1 cellular context compared by ENCODE assay signal in genomic region chr3:47380601-47381316, GRCh38.
TF ChIP-seq lines count a peak whose summit lies in the region.

PTPN23 (plus strand) TSS chr3:47381021; CDS start chr3:47381097, 76 bp downstream.

TF ChIP-seq in HepG2, 621 proteins besides CTCF, POLR2A, EP300 and RAD21 (continued from another document and continues in another):
- TF ChIP-seq ZNF574 (CRISPR knock-in tag; IDR thresholded peaks at IDR 0.05) (peak; percentile 89), ZNF777 (CRISPR knock-in tag; IDR thresholded peaks at IDR 0.05) (peak; percentile 61; the same call in 1 of the 2 replicates), NR2F1 (CRISPR knock-in tag; IDR thresholded peaks at IDR 0.05) (no peak; a peak in 1 of 4 replicates), FOXP1 (IDR thresholded peaks at IDR 0.05) (no peak), FOXP1 (CRISPR knock-in tag; IDR thresholded peaks at IDR 0.05) (no peak), ZBTB20 (CRISPR knock-in tag; IDR thresholded peaks at IDR 0.05; ENCODE audit: borderline replicate concordance, low read depth) (peak; percentile 35; the same call in 1 of the 2 replicates), ZNF776 (CRISPR knock-in tag; IDR thresholded peaks at IDR 0.05) (peak; percentile 12; the same call in 1 of the 2 replicates), IRX3 (CRISPR knock-in tag; IDR thresholded peaks at IDR 0.05; ENCODE audit: borderline replicate concordance, low read depth) (peak; percentile 11; the same call in 1 of the 2 replicates), ZNF160 (CRISPR knock-in tag; IDR thresholded peaks at IDR 0.05) (no peak; the same call in 1 of the 2 replicates), MED13 (CRISPR knock-in tag; IDR thresholded peaks at IDR 0.05) (0 out of 2 replicates have a peak, but pooled peaks have one; percentile 41), ZNF678 (CRISPR knock-in tag; IDR thresholded peaks at IDR 0.05) (peak; percentile 78; the same call in 1 of the 2 replicates), ZNF331 (CRISPR knock-in tag; IDR thresholded peaks at IDR 0.05) (peak; percentile 6; the same call in 1 of the 2 replicates), ZFP82 (CRISPR knock-in tag; IDR thresholded peaks at IDR 0.05; ENCODE audit: borderline replicate concordance) (0 out of 2 replicates have a peak, but pooled peaks have one; percentile 43), MIER2 (CRISPR knock-in tag; IDR thresholded peaks at IDR 0.05) (peak; percentile 26; the same call in 1 of the 2 replicates), DBP (CRISPR knock-in tag; IDR thresholded peaks at IDR 0.05; ENCODE audit: not compliant biosample characterization) (no peak), ZNF710 (CRISPR knock-in tag; IDR thresholded peaks at IDR 0.05; ENCODE audit: borderline replicate concordance) (peak; percentile 35; the same call in 1 of the 2 replicates), BHLHE40 (IDR thresholded peaks at IDR 0.05; ENCODE audit: low read length) (peak; percentile 92), SYNCRIP (IDR thresholded peaks at IDR 0.05; ENCODE audit: insufficient read depth, low read depth, low read length) (no peak), XBP1 (CRISPR knock-in tag; IDR thresholded peaks at IDR 0.05) (peak; percentile 95), SOX5 (CRISPR knock-in tag; IDR thresholded peaks at IDR 0.05; ENCODE audit: borderline replicate concordance) (peak; percentile 65), ZNF773 (CRISPR knock-in tag; IDR thresholded peaks at IDR 0.05; ENCODE audit: borderline replicate concordance) (no peak), TMF1 (CRISPR knock-in tag; IDR thresholded peaks at IDR 0.05; ENCODE audit: low read depth) (peak; percentile 67; the same call in 1 of the 2 replicates), PAF1 (CRISPR knock-in tag; IDR thresholded peaks at IDR 0.05) (no peak), ARNT2 (CRISPR knock-in tag; IDR thresholded peaks at IDR 0.05; ENCODE audit: low read depth) (0 out of 2 replicates have a peak, but pooled peaks have one; percentile 51), MED8 (CRISPR knock-in tag; IDR thresholded peaks at IDR 0.05; ENCODE audit: insufficient replicate concordance) (no peak), REXO4 (CRISPR knock-in tag; IDR thresholded peaks at IDR 0.05; ENCODE audit: borderline replicate concordance) (peak; percentile 89; the same call in 1 of the 2 replicates), HOMEZ (CRISPR knock-in tag; IDR thresholded peaks at IDR 0.05; ENCODE audit: low read depth) (peak; percentile 52; the same call in 1 of the 2 replicates), ZNF839 (CRISPR knock-in tag; IDR thresholded peaks at IDR 0.05; ENCODE audit: borderline replicate concordance) (no peak), NPAS2 (CRISPR knock-in tag; IDR thresholded peaks at IDR 0.05; ENCODE audit: borderline replicate concordance) (no peak), ARNTL (CRISPR knock-in tag; IDR thresholded peaks at IDR 0.05) (0 out of 2 replicates have a peak, but pooled peaks have one; percentile 71), SALL2 (CRISPR knock-in tag; IDR thresholded peaks at IDR 0.05) (peak; percentile 19; the same call in 1 of the 2 replicates), HDAC1 (CRISPR knock-in tag; IDR thresholded peaks at IDR 0.05) (peak; percentile 90), EHMT2 (IDR thresholded peaks at IDR 0.05; ENCODE audit: borderline replicate concordance, low read depth, low read length) (no peak), DZIP1 (CRISPR knock-in tag; IDR thresholded peaks at IDR 0.05) (peak; percentile 31; the same call in 1 of the 2 replicates), ZNF614 (CRISPR knock-in tag; IDR thresholded peaks at IDR 0.05; ENCODE audit: borderline replicate concordance) (no peak; the same call in 1 of the 2 replicates)
- TF ChIP-seq, protein P1, sequence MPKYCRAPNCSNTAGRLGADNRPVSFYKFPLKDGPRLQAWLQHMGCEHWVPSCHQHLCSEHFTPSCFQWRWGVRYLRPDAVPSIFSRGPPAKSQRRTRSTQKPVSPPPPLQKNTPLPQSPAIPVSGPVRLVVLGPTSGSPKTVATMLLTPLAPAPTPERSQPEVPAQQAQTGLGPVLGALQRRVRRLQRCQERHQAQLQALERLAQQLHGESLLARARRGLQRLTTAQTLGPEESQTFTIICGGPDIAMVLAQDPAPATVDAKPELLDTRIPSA (CRISPR knock-in tag; IDR thresholded peaks at IDR 0.05; ENCODE audit: borderline replicate concordance): peak; percentile 62
- TF ChIP-seq, protein P2, sequence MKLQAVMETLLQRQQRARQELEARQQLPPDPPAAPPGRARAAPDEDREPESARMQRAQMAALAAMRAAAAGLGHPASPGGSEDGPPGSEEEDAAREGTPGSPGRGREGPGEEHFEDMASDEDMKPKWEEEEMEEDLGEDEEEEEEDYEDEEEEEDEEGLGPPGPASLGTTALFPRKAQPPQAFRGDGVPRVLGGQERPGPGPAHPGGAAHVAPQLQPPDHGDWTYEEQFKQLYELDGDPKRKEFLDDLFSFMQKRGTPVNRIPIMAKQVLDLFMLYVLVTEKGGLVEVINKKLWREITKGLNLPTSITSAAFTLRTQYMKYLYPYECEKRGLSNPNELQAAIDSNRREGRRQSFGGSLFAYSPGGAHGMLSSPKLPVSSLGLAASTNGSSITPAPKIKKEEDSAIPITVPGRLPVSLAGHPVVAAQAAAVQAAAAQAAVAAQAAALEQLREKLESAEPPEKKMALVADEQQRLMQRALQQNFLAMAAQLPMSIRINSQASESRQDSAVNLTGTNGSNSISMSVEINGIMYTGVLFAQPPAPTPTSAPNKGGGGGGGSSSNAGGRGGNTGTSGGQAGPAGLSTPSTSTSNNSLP (IDR thresholded peaks at IDR 0.05; ENCODE audit: low read depth, low read length): peak; percentile 11; the same call in 1 of the 2 replicates
- TF ChIP-seq, protein P3, sequence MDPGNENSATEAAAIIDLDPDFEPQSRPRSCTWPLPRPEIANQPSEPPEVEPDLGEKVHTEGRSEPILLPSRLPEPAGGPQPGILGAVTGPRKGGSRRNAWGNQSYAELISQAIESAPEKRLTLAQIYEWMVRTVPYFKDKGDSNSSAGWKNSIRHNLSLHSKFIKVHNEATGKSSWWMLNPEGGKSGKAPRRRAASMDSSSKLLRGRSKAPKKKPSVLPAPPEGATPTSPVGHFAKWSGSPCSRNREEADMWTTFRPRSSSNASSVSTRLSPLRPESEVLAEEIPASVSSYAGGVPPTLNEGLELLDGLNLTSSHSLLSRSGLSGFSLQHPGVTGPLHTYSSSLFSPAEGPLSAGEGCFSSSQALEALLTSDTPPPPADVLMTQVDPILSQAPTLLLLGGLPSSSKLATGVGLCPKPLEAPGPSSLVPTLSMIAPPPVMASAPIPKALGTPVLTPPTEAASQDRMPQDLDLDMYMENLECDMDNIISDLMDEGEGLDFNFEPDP (CRISPR knock-in tag; conservative IDR thresholded peaks at IDR 0.05): peak; percentile 85; the same call in 1 of the 2 replicates
- TF ChIP-seq, protein P4, sequence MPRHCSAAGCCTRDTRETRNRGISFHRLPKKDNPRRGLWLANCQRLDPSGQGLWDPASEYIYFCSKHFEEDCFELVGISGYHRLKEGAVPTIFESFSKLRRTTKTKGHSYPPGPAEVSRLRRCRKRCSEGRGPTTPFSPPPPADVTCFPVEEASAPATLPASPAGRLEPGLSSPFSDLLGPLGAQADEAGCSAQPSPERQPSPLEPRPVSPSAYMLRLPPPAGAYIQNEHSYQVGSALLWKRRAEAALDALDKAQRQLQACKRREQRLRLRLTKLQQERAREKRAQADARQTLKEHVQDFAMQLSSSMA (CRISPR knock-in tag; IDR thresholded peaks at IDR 0.05): peak; percentile 16; the same call in 1 of the 2 replicates
- TF ChIP-seq, protein P5, sequence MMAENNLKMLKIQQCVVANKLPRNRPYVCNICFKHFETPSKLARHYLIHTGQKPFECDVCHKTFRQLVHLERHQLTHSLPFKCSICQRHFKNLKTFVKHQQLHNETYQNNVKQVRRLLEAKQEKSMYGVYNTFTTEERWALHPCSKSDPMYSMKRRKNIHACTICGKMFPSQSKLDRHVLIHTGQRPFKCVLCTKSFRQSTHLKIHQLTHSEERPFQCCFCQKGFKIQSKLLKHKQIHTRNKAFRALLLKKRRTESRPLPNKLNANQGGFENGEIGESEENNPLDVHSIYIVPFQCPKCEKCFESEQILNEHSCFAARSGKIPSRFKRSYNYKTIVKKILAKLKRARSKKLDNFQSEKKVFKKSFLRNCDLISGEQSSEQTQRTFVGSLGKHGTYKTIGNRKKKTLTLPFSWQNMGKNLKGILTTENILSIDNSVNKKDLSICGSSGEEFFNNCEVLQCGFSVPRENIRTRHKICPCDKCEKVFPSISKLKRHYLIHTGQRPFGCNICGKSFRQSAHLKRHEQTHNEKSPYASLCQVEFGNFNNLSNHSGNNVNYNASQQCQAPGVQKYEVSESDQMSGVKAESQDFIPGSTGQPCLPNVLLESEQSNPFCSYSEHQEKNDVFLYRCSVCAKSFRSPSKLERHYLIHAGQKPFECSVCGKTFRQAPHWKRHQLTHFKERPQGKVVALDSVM (CRISPR knock-in tag; IDR thresholded peaks at IDR 0.05): no peak
- TF ChIP-seq, protein P6, sequence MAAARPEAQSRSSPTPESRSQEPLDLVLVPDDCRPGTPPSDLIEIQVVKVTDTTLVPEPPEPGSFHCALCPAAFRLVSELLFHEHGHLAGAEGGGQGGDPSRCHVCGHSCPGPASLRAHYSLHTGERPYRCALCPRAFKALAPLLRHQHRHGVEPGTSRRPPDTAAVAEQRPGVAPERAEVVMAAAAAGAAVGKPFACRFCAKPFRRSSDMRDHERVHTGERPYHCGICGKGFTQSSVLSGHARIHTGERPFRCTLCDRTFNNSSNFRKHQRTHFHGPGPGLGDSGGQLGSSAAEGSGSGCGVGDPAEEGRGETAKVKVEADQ (CRISPR knock-in tag; IDR thresholded peaks at IDR 0.05; ENCODE audit: borderline replicate concordance): peak; percentile 71
